ENCODE assay signal across 8 cellular contexts in the genomic region with DNA sequence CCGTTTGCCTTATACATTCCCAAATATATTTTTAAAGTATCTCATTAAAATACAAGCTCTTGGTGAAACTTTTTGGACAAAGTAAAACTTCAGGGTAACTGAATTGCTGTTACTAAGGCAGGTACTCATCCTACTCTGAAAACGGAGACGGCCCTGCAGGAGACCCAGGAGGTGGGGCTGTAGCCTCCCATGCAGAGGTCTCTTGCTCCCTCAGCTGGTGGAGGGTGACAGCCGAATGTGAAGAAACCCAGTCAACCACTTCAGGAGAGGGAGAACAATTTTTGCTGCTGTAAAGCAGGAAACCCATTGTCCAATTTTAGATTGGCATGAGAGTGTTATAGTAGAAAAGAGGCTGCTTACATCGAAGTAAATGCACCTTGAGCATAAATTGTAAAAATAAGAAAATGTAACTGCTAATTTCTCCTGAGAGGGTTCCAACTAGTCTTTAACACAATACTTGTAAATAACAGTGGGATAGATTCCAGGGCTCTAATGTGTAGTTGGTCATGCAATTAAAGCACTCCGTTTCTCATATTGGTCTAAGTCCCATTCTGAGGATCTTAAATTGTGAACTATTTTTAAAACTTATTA. TPM values are rescaled to one million over a fixed set of nuclear protein-coding genes. Genes with fewer than 3 reads are reported as not detected.
DNase-seq lines count a peak whose midpoint lies in the region; ATAC-seq and TF ChIP-seq lines count a peak whose summit lies in the region.
"Not testable (repeated sequence)": the region's sequence is repeated elsewhere in the genome, so short reads cannot be mapped to it uniquely, and the experiment has no call there.

No MANE protein-coding gene starts in this region.

- H3K9ac ChIP-seq in fibroblast of lung (ENCODE audit: insufficient read depth, low read length); neural cell (ENCODE audit: low read length): not testable (repeated sequence)

- not testable (repeated sequence) for H3K27me3 ChIP-seq in fibroblast of lung (ENCODE audit: control insufficient read depth, insufficient read depth, low read length); neural cell (ENCODE audit: insufficient read depth, low read depth, low read length); tibial artery

- peak; percentile 99 for ATAC-seq in activated T-cell treated with anti-CD3 and anti-CD28 coated beads, Interleukin-2, amount 50 U/mL, for 72 hours (replicated peaks in 1 of 2)

- H3F3A ChIP-seq in neural cell (ENCODE audit: insufficient read depth, low read length, poor library complexity, severe bottlenecking), result not testable (repeated sequence)

- peak; percentile 81 for TF ChIP-seq RAD21 in neural cell (conservative IDR thresholded peaks at IDR 0.05)

- H3K4me2 ChIP-seq in fibroblast of lung (ENCODE audit: extremely low read depth, insufficient read depth, low read length); neural cell (ENCODE audit: low read length): not testable (repeated sequence)

- not testable (repeated sequence) for H3K4me3 ChIP-seq in GM12864 (ENCODE audit: low read depth, low read length); HFF-Myc (replicated peaks; ENCODE audit: low read depth, low read length); fibroblast of lung (replicated peaks in 1 of 4; ENCODE audit: control extremely low read depth in 1 of 4, insufficient read depth in 1 of 4, low read depth in 3 of 4, low read length in 4 of 4); neural cell (ENCODE audit: low read length); tibial artery

- H3K36me3 Mint-ChIP-seq in activated T-cell treated with anti-CD3 and anti-CD28 coated beads, Interleukin-2, amount 50 U/mL, for 72 hours (ENCODE audit: insufficient read depth in 2 of 2), result not testable (repeated sequence)

- DNase-seq in GM12864 (ENCODE audit: low read depth) (peak; percentile 18), MV-4-11 (lab: John Stamatoyannopoulos, UW) (peak; percentile 27), SHP77 treated with DMSO at 0.1 percent for 48 hours (lab: John Stamatoyannopoulos, UW) (peak; percentile 52), fibroblast of lung (ENCODE audit: low read depth in 2 of 2) (peak; percentile 36 to 51)
- not testable (repeated sequence) for DNase-seq in HFF-Myc (ENCODE audit: extremely low read depth, low read depth); tibial artery
- DNase-seq in activated T-cell treated with anti-CD3 and anti-CD28 coated beads, Interleukin-2, amount 50 U/mL, for 72 hours, result peak; percentile 55 to 67

- not testable (repeated sequence) for H3K4me3 Mint-ChIP-seq in activated T-cell treated with anti-CD3 and anti-CD28 coated beads, Interleukin-2, amount 50 U/mL, for 72 hours

- H3K4me1 Mint-ChIP-seq in activated T-cell treated with anti-CD3 and anti-CD28 coated beads, Interleukin-2, amount 50 U/mL, for 72 hours (ENCODE audit: low read depth), result not testable (repeated sequence)

- not testable (repeated sequence) for H3K79me2 ChIP-seq in fibroblast of lung (ENCODE audit: control insufficient read depth, insufficient read depth, low read length); neural cell (replicated peaks; ENCODE audit: insufficient read depth, low read length)

- not testable (repeated sequence) for H3K4me1 ChIP-seq in fibroblast of lung (ENCODE audit: control insufficient read depth, extremely low read depth, insufficient read depth, low read length); tibial artery

- H3K9me2 ChIP-seq in neural cell (ENCODE audit: insufficient read depth, low read length), result not testable (repeated sequence)

- H3K27ac Mint-ChIP-seq in activated T-cell treated with anti-CD3 and anti-CD28 coated beads, Interleukin-2, amount 50 U/mL, for 72 hours, result not testable (repeated sequence)

- not testable (repeated sequence) for H4K20me1 ChIP-seq in fibroblast of lung (ENCODE audit: control insufficient read depth, extremely low read depth, insufficient read depth, low read length); neural cell (ENCODE audit: insufficient read depth)

- not testable (repeated sequence) for H3K9me3 Mint-ChIP-seq in activated T-cell treated with anti-CD3 and anti-CD28 coated beads, Interleukin-2, amount 50 U/mL, for 72 hours

- not testable (repeated sequence) for H3K36me3 ChIP-seq in fibroblast of lung (ENCODE audit: control insufficient read depth, insufficient read depth, low read length); neural cell (ENCODE audit: insufficient read depth, low read length); tibial artery

- intact Hi-C loops in tibial artery (cut with DNase I; ENCODE audit: low total_unique reads), result not testable (repeated sequence)

- H3K9me3 ChIP-seq in fibroblast of lung (ENCODE audit: control insufficient read depth, insufficient read depth, low read depth, low read length); neural cell (ENCODE audit: low read length); tibial artery: not testable (repeated sequence)

- peaks cover 29% of the 10 kb centered on the region for H3K27me3 Mint-ChIP-seq in activated T-cell treated with anti-CD3 and anti-CD28 coated beads, Interleukin-2, amount 50 U/mL, for 72 hours (ENCODE audit: low read depth)

- TF ChIP-seq EP300 in neural cell (conservative IDR thresholded peaks at IDR 0.05; ENCODE audit: poor library complexity, severe bottlenecking), result not testable (repeated sequence)

- not testable (repeated sequence) for H2AFZ ChIP-seq in fibroblast of lung (ENCODE audit: low read length); neural cell (ENCODE audit: low read depth, low read length)

- not testable (repeated sequence) for H3K27ac ChIP-seq in fibroblast of lung (ENCODE audit: insufficient read depth, low read length); neural cell (ENCODE audit: low read length); tibial artery

- peak; percentile 42 for TF ChIP-seq CTCF in GM12864 (IDR thresholded peaks at IDR 0.05; ENCODE audit: low read depth, low read length, missing control alignments)
- TF ChIP-seq CTCF in HFF-Myc (IDR thresholded peaks at IDR 0.05; ENCODE audit: low read depth, low read length, missing control alignments), result peak; percentile 19
- peak; percentile 31 to 34 for TF ChIP-seq CTCF in fibroblast of lung (conservative IDR thresholded peaks at IDR 0.05 in 1 of 2, IDR thresholded peaks at IDR 0.05 in 1 of 2; ENCODE audit: low read depth in 1 of 2, low read length in 2 of 2)
- peak; percentile 78 for TF ChIP-seq CTCF in neural cell (IDR thresholded peaks at IDR 0.05; ENCODE audit: poor library complexity, severe bottlenecking)
- TF ChIP-seq CTCF in tibial artery (IDR thresholded peaks at IDR 0.05), result peak; percentile 13 to 22

TF ChIP-seq in neural cell, 6 proteins besides CTCF, POLR2A, EP300 and RAD21:
- TF ChIP-seq SMC3 (conservative IDR thresholded peaks at IDR 0.05; ENCODE audit: poor library complexity), result peak; percentile 81

RNA-seq across cellular contexts. Expression of gene BDP1, which starts 8.1 kb away (rescaled TPM):
- total RNA-seq in activated T-cell treated with anti-CD3 and anti-CD28 coated beads, Interleukin-2, amount 50 U/mL, for 72 hours, result 10 to 100 TPM; 30.3 to 31.9 TPM
- 18.5 and 21.3 TPM in 2 replicates for total RNA-seq in fibroblast of lung
- 10.7 and 13.3 TPM in 2 replicates for polyA plus RNA-seq in fibroblast of lung
- polyA plus RNA-seq in fibroblast of lung (2012), result 6.5 and 8.7 TPM in 2 replicates
- 2.7 and 4.4 TPM in 2 replicates for polyA minus RNA-seq in fibroblast of lung (ENCODE audit: low replicate concordance)
- polyA plus RNA-seq in neural cell, result 72.9 and 83.7 TPM in 2 replicates
- polyA minus RNA-seq in neural cell, result 104 and 120 TPM in 2 replicates

Comparison
In these comparisons a context has a peak if more than half of its experiments do, and no peak if none do; other contexts are left out.
1. CTCF ChIP-seq: peak in every context shown above with its lines; median percentile 78 in neural cell; 42 in GM12864; 32 in fibroblast of lung; 19 in HFF-Myc; 18 in tibial artery.